In the genomic region with DNA sequence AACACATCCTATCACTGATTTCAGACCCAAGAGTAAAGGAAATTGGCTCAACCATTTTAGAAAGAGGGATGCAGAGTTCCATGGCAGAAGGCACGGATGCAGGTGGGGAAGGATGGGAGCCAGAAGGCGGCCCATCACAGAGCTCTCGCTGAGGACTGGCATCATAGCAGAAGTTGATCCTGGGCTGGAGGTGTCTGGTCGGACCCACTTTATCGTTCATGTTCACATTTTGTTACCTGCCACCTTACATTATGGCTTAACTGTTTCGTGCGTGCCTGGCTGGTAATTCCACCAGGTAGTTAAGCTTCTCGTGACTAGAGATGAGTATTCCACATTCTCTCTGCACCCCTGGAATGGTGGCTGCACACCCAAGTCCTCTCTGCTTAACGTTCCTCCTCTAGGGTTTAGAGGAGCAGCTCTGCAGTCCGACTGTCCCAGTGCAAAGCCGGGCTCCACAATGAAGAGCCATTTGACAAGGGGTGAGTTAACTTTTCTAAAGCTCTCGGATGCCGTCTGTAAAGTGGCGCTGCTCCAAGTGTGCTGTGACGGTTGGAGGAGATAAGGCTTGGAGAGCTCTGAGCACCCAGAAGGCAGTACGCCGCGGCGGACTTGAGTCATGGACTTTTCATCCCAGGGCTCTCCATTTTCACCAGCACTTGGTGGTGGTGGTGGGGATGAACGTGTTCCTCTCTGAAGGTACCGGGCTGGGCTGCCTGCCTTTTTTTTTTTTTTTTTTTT, we compare ENCODE assay signal across 20 cellular contexts.
"Had no signal": no experiment of that assay in that cellular context is flagged by ENCODE, and none has a peak within 500 bp of the region (broad histone marks: within the 10 kb centered on the region; RNA-seq: fewer than 3 reads in every experiment).

No MANE protein-coding gene starts in this region.

- H3K27me3 ChIP-seq: brain microvascular endothelial cell, right lobe of liver, thyroid gland had no signal

- H3K36me3 ChIP-seq: brain microvascular endothelial cell, esophagus muscularis mucosa, gastroesophageal sphincter, right lobe of liver, thyroid gland had no signal

- H3K4me1 ChIP-seq: esophagus muscularis mucosa, gastroesophageal sphincter, right lobe of liver, thyroid gland had no signal

- H3K27ac ChIP-seq: brain microvascular endothelial cell, dorsolateral prefrontal cortex, esophagus muscularis mucosa, gastroesophageal sphincter, right lobe of liver, thyroid gland had no signal

- FAIRE-seq: colon had no signal

- H3K4me3 ChIP-seq: dorsolateral prefrontal cortex, esophagus muscularis mucosa, gastroesophageal sphincter, mucosa of descending colon, right lobe of liver, thyroid gland had no signal

- DNase-seq: activated B cell treated with CpG ODN at 0.5 μM for 24 hours; activated CD4-positive, alpha-beta T cell treated with anti-CD3 and anti-CD28 coated beads for 36 hours; activated CD4-positive, alpha-beta T cell treated with anti-CD3 and anti-CD28 coated beads, Interleukin-2, amount 50 U/mL, for 4 hours; activated gamma-delta T cell treated with Interleukin-2 at 50 U/mL for 16 hours; aorta; brain microvascular endothelial cell; effector memory CD8-positive, alpha-beta T cell; hypothalamus; mucosa of descending colon; nephron progenitor cell; nucleus accumbens; stimulated activated CD4-positive, alpha-beta T cell treated with anti-CD3 and anti-CD28 coated beads, Interleukin-4, amount 100 ng/mL, for 1 hour; stimulated activated naive CD4-positive, alpha-beta T cell treated with Interleukin-2 at 50 U/mL for 16 hours; T1000; thyroid gland had no signal

- H3K9me3 ChIP-seq: gastroesophageal sphincter, mucosa of descending colon, right lobe of liver, thyroid gland had no signal
